Comparison of ENCODE assay signal across 24 cellular contexts in genomic region chr10:83357004-83357403, GRCh38.
"Had no signal": no experiment of that assay in that cellular context is flagged by ENCODE, and none has a peak within 500 bp of the region (broad histone marks: within the 10 kb centered on the region; RNA-seq: fewer than 3 reads in every experiment).

No MANE protein-coding gene starts in this region.

- DNase-seq: colonic mucosa; cortex of kidney; dermis blood vessel endothelial cell; dorsolateral prefrontal cortex; effector CD4-positive, alpha-beta T cell; effector CD8-positive, alpha-beta T cell; effector memory CD4-positive, alpha-beta T cell; effector memory CD8-positive, alpha-beta T cell; endodermal cell; erythroblast; esophagus squamous epithelium; foreskin fibroblast; foreskin keratinocyte; foreskin melanocyte; gastrocnemius medialis; glutamatergic neuron; head of caudate nucleus; heart left ventricle; heart right ventricle had no signal

- H3K4me3 ChIP-seq: colonic mucosa, coronary artery, dorsolateral prefrontal cortex, esophagus muscularis mucosa, esophagus squamous epithelium, gastrocnemius medialis, gastroesophageal sphincter, heart left ventricle, heart right ventricle, hepatocyte had no signal

- H3K4me1 ChIP-seq: colonic mucosa, esophagus muscularis mucosa, esophagus squamous epithelium, foreskin keratinocyte, gastrocnemius medialis, gastroesophageal sphincter, heart left ventricle, heart right ventricle had no signal

- ATAC-seq: effector memory CD8-positive, alpha-beta T cell; gastrocnemius medialis; gastroesophageal sphincter; heart left ventricle; heart right ventricle had no signal

- H3K27ac ChIP-seq: colonic mucosa, coronary artery, dorsolateral prefrontal cortex, epithelial cell of prostate, esophagus muscularis mucosa, esophagus squamous epithelium, foreskin keratinocyte, gastrocnemius medialis, gastroesophageal sphincter, heart left ventricle, heart right ventricle, hepatocyte had no signal

- H3K9me3 ChIP-seq: colonic mucosa, gastrocnemius medialis had no signal

- H3K36me3 ChIP-seq: colonic mucosa, esophagus muscularis mucosa, esophagus squamous epithelium, gastrocnemius medialis, gastroesophageal sphincter, heart left ventricle, heart right ventricle had no signal
